Comparison of ENCODE assay signal across 27 cellular contexts in the genomic region with DNA sequence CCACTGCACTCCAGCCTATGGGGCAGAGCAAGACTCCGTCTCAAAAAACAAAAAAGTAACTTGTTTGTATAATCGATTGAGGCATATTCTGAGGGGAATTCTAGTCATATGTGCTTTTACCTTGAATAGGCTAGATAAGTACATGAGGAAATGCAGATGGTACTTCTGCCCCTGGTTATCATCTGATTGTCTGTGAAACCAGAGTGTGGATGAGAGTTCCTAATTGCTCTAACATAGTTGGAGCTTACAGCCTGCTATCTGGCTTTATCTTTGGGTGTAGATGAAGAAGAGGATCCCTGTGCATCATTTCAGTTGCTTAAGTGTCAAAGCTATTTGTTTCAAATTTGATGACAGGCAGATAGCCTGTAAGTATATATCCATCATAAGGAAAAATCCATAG.
"Had no signal": no experiment of that assay in that cellular context is flagged by ENCODE, and none has a peak within 500 bp of the region (broad histone marks: within the 10 kb centered on the region; RNA-seq: fewer than 3 reads in every experiment).

No MANE protein-coding gene starts in this region.

- H3K4me3 ChIP-seq: colonic mucosa, dorsolateral prefrontal cortex, esophagus muscularis mucosa, hepatocyte, left lung, mucosa of descending colon, spleen, thoracic aorta, upper lobe of left lung had no signal

- H3K4me1 ChIP-seq: colonic mucosa, left lung had no signal

- H3K4me2 ChIP-seq: hepatocyte had no signal

- H2AFZ ChIP-seq: hepatocyte had no signal

- ATAC-seq: activated CD8-positive, alpha-beta memory T cell treated with anti-CD3 and anti-CD28 coated beads, Interleukin-2, amount 10 ng/mL, durations not matched to agents 7 days and 5 days; activated CD8-positive, alpha-beta T cell treated with anti-CD3 and anti-CD28 coated beads for 36 hours; effector memory CD8-positive, alpha-beta T cell; left lung; mucosa of descending colon; sciatic nerve; T-cell had no signal

- H3K36me3 ChIP-seq: colonic mucosa, left lung, thoracic aorta, WERI-Rb-1 had no signal

- H3K27ac ChIP-seq: colonic mucosa, esophagus muscularis mucosa, hepatocyte, left lung, thoracic aorta, upper lobe of left lung, WERI-Rb-1 had no signal

- FAIRE-seq: endothelial cell of umbilical vein had no signal

- DNase-seq: activated CD4-positive, alpha-beta T cell treated with anti-CD3 and anti-CD28 coated beads, Interleukin-2, amount 10 ng/mL, durations not matched to agents 7 days and 5 days; activated CD4-positive, CD25-positive, alpha-beta regulatory T cell treated with anti-CD3 and anti-CD28 coated beads, Interleukin-2, amount 50 U/mL, for 72 hours; activated CD8-positive, alpha-beta memory T cell treated with anti-CD3 and anti-CD28 coated beads, Interleukin-2, amount 10 ng/mL, durations not matched to agents 7 days and 5 days; activated CD8-positive, alpha-beta T cell treated with anti-CD3 and anti-CD28 coated beads for 36 hours; activated effector memory CD4-positive, alpha-beta T cell treated with anti-CD3 and anti-CD28 coated beads, Interleukin-2, amount 50 U/mL, for 16 hours; activated T-cell treated with anti-CD3 and anti-CD28 coated beads for 4 hours; anterior cingulate cortex; colonic mucosa; dorsolateral prefrontal cortex; effector memory CD8-positive, alpha-beta T cell; glutamatergic neuron; immature natural killer cell; left lung; mucosa of descending colon; nephron progenitor cell; occipital lobe; spleen; stimulated activated CD4-positive, alpha-beta T cell treated with anti-CD3 and anti-CD28 coated beads, Interleukin-4, amount 100 ng/mL, for 1 hour; stimulated activated naive CD4-positive, alpha-beta T cell treated with Interleukin-2 at 50 U/mL for 16 hours; T-cell; upper lobe of left lung; WERI-Rb-1 had no signal

- H3K9me3 ChIP-seq: colonic mucosa, esophagus muscularis mucosa, mucosa of descending colon, thoracic aorta, upper lobe of left lung had no signal

- H3K27me3 ChIP-seq: colonic mucosa, dorsolateral prefrontal cortex, esophagus muscularis mucosa, hepatocyte, left lung, spleen, upper lobe of left lung had no signal
